In the genomic region with DNA sequence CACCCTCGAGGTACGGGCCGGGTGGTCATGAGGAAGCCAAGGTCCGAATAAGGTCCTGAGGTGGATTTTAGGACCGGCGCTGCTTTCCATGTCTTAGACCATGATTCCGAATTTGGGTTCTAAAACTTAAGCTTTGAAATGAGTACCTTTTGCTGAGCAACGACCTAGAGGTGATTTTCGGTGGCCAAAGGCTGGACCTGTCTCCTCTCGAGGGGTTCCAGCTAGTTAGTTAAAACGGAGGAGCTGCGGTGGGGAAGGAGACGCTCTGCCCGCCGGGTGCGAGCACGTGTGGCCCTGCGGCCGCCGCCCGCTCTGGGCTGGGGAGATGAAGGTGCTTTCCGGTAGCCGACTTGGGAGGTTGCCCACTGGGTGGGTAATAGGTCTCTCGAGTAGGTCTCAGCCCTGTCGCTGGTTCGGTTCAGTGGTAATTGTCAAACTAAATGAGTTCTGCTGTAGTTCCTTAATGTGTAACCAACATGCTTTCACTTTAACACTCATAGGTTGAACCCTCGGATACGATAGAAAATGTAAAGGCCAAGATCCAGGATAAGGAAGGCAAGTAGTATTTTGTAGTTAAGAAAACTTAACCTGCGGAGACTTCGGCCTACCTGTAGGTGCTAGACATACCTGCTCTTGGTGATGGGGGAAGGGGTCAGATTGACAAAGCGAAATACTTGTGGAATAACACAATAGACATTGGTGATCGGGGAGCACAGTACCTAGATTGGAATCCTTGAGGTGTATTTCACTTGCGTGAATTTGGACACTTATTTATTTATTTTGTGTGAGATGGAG, we compare ENCODE assay signal across 8 cellular contexts. TPM values are rescaled to one million over a fixed set of nuclear protein-coding genes. Genes with fewer than 3 reads are reported as not detected.
DNase-seq lines count a peak whose midpoint lies in the region; ATAC-seq and TF ChIP-seq lines count a peak whose summit lies in the region.

No MANE protein-coding gene starts in this region.

- DNase-seq in AG08395 (ENCODE audit: low spot score) (peak; percentile 14), HUDEP-2 (lab: John Stamatoyannopoulos, UW; ENCODE audit: unreplicated experiment in 76 of 76) (peak in 41 of 76 experiments; percentile 4 to 63 (median 28)), mucosa of descending colon (peak; percentile 70 to 71 (median 70)), NCI-H1092 treated with DMSO at 0.1 percent for 48 hours (lab: John Stamatoyannopoulos, UW) (no peak)
- DNase-seq in activated CD4-positive, alpha-beta T cell treated with anti-CD3 and anti-CD28 coated beads, Interleukin-2, amount 50 U/mL, for 1 hour = peak; percentile 55
- DNase-seq in effector memory CD8-positive, alpha-beta T cell = peak; percentile 71 to 73 (median 72)

- peak; percentile 30 for ATAC-seq in GM19324 (IDR thresholded peaks at IDR 0.05; ENCODE audit: low FRiP score, unreplicated experiment)
- peak; percentile 74 for ATAC-seq in effector memory CD8-positive, alpha-beta T cell (replicated peaks)
- ATAC-seq in mucosa of descending colon = peak; percentile 39

- no peaks in the 10 kb centered on the region for H3K9me3 Mint-ChIP-seq in effector memory CD8-positive, alpha-beta T cell

- H3K4me1 Mint-ChIP-seq in effector memory CD8-positive, alpha-beta T cell (ENCODE audit: low read depth in 2 of 2) = peaks cover 35 to 54% of the 10 kb centered on the region in 2 donors

- peak overlapping the region; percentile 98 to 99 for H3K9ac ChIP-seq in stomach smooth muscle (ENCODE audit: low read length in 2 of 2)

- H3K4me3 Mint-ChIP-seq in effector memory CD8-positive, alpha-beta T cell = peak overlapping the region; percentile 92 to 95

- H3K27me3 ChIP-seq in stomach smooth muscle (ENCODE audit: control insufficient read depth in 1 of 2, insufficient read depth in 2 of 2, low read length in 2 of 2) = no peaks in the 10 kb centered on the region

- H3K4me3 ChIP-seq in mucosa of descending colon = peak overlapping the region; percentile 99
- H3K4me3 ChIP-seq in stomach smooth muscle (ENCODE audit: low read length in 2 of 2) = peak overlapping the region; percentile 96 to 99

- no peaks in the 10 kb centered on the region for H3K27me3 Mint-ChIP-seq in effector memory CD8-positive, alpha-beta T cell

- H3K27ac Mint-ChIP-seq in effector memory CD8-positive, alpha-beta T cell = peak overlapping the region; percentile 98 to 99

- peaks cover 14% of the 10 kb centered on the region for H3K4me1 ChIP-seq in mucosa of descending colon (ENCODE audit: low read depth)
- peaks cover 15% of the 10 kb centered on the region for H3K4me1 ChIP-seq in stomach smooth muscle (ENCODE audit: control insufficient read depth, insufficient read depth, low read length)

- intact Hi-C loops in mucosa of descending colon (cut with DNase I, micrococcal nuclease) = no loop called here

- H3K9me3 ChIP-seq in mucosa of descending colon = no peaks in the 10 kb centered on the region
- H3K9me3 ChIP-seq in stomach smooth muscle (ENCODE audit: control insufficient read depth in 2 of 2, low read length in 2 of 2) = no peaks in the 10 kb centered on the region

- H3K36me3 ChIP-seq in mucosa of descending colon (ENCODE audit: low read depth) (peaks cover 3% of the 10 kb centered on the region), stomach smooth muscle (ENCODE audit: control insufficient read depth in 2 of 2, insufficient read depth in 2 of 2, low read length in 2 of 2) (peaks cover 16 to 20% of the 10 kb centered on the region in 2 donors)

- H3K36me3 Mint-ChIP-seq in effector memory CD8-positive, alpha-beta T cell (ENCODE audit: insufficient read depth) = peaks cover 63% of the 10 kb centered on the region

- H3K27ac ChIP-seq in stomach smooth muscle (ENCODE audit: low read length) = peak overlapping the region; percentile 94

- no peak for TF ChIP-seq CTCF in mucosa of descending colon (IDR thresholded peaks at IDR 0.05)

RNA-seq across cellular contexts. Expression of a gene that starts 0.6 kb away (rescaled TPM):
- 100 to 1,000 TPM; 654 to 808 (median 725) TPM for total RNA-seq in mucosa of descending colon

RNA-seq across cellular contexts. Expression of a gene that starts 1.0 kb away (rescaled TPM):
- total RNA-seq in mucosa of descending colon = 10 to 100 TPM in 2 of 3 donors, 1 to 10 TPM in 1; 9.2 to 15.5 (median 13.2) TPM

RNA-seq across cellular contexts. Expression of a gene that starts 36.0 kb away (rescaled TPM):
- 10 to 100 TPM; 33.5 to 46.8 (median 39.9) TPM for total RNA-seq in mucosa of descending colon
